ENCODE assay signal across 18 cellular contexts in the genomic region with DNA sequence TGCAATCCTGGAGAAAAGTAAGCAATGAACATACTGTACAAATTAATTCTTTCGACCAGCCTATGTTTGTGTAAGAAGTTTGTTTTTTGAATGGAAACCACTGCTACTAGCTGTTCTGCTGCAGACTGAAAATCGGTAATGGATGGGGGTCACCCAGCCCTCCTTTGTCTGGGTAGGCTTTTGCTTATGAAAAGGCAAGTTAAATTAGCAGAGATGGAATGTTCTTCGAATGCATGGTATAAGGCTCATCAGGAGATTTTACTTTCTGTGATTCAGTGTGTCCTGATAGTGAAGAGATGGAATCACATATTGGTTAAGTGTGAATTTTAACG. TPM values are rescaled to one million over a fixed set of nuclear protein-coding genes. Genes with fewer than 3 reads are reported as not detected.
DNase-seq lines count a peak whose midpoint lies in the region; ATAC-seq, FAIRE-seq and TF ChIP-seq lines count a peak whose summit lies in the region.
"Had no signal": no experiment of that assay in that cellular context is flagged by ENCODE, and none has a peak within 500 bp of the region (broad histone marks: within the 10 kb centered on the region; RNA-seq: fewer than 3 reads in every experiment).

No MANE protein-coding gene starts in this region.

- H3K4me3 ChIP-seq in AG09309 (ENCODE audit: control insufficient read depth, low read depth, low read length) (peak overlapping the region; percentile 59), MG63 (peak overlapping the region; percentile 45), H1 (ENCODE audit: extremely low read depth in 1 of 4, insufficient read depth in 2 of 4, low read depth in 3 of 4, low read length in 4 of 4) (peak overlapping the region in 1 of 4 experiments; percentile 37; a peak in 1 of 8 replicates), gastroesophageal sphincter (no peak overlapping the region)
- H3K4me3 ChIP-seq: BLaER1, K562, tibial nerve had no signal

- no peak overlapping the region for H3K56ac ChIP-seq in H1 (replicated peaks; ENCODE audit: insufficient read length, low read depth, low read length)

- H2AK5ac ChIP-seq in H1 (ENCODE audit: low read depth, low read length) = no peak overlapping the region

- H2BK120ac ChIP-seq in H1 (replicated peaks; ENCODE audit: low read depth, low read length) = no peak overlapping the region

- H3K14ac ChIP-seq in H1 (ENCODE audit: insufficient read length) = no peak overlapping the region

- H4K20me1 ChIP-seq in H1 (replicated peaks in 1 of 2; ENCODE audit: control insufficient read depth in 1 of 2, insufficient read depth in 2 of 2, low read length in 2 of 2) = no peaks in the 10 kb centered on the region
- H4K20me1 ChIP-seq: BLaER1 had no signal

- DNase-seq in AG09309 (ENCODE audit: low read depth) = no peak
- no peak for DNase-seq in MG63
- DNase-seq in H1 (ENCODE audit: low read depth in 1 of 2, low spot score in 2 of 2) = no peak
- DNase-seq in nephron progenitor cell = no peak
- DNase-seq in cerebellar cortex (ENCODE audit: low spot score) = no peak
- DNase-seq in HUDEP-2 (lab: John Stamatoyannopoulos, UW; ENCODE audit: unreplicated experiment in 76 of 76) = no peak
- DNase-seq in ureter (ENCODE audit: low spot score) = no peak
- DNase-seq: activated CD4-positive, alpha-beta T cell treated with anti-CD3 and anti-CD28 coated beads, Interleukin-2, amount 10 ng/mL, durations not matched to agents 7 days and 5 days; activated T-cell treated with anti-CD3 and anti-CD28 coated beads, Interleukin-2, amount 50 U/mL, for 4 hours; DMS79; kidney; RPMI8226 had no signal

- no peak for TF ChIP-seq EP300 in H1 (IDR thresholded peaks at IDR 0.05; ENCODE audit: borderline replicate concordance in 1 of 2, low read depth in 2 of 2, low read length in 2 of 2)
- no peak for TF ChIP-seq EP300 in gastroesophageal sphincter (IDR thresholded peaks at IDR 0.05)

- no peak for TF ChIP-seq RAD21 in H1 (IDR thresholded peaks at IDR 0.05 in 1 of 2, conservative IDR thresholded peaks at IDR 0.05 in 1 of 2; ENCODE audit: low read depth in 2 of 2, low read length in 2 of 2)

- ATAC-seq in gastroesophageal sphincter = no peak
- ATAC-seq: activated T-cell treated with anti-CD3 and anti-CD28 coated beads, Interleukin-2, amount 50 U/mL, for 4 hours; K562 had no signal

- peak overlapping the region; percentile 81; the same call in 1 of the 2 replicates for H2AFZ ChIP-seq in H1 (ENCODE audit: low read length)

- H4K8ac ChIP-seq in H1 (ENCODE audit: extremely low read depth, insufficient read depth, low read length) = no peak overlapping the region

- H4K91ac ChIP-seq in H1 (replicated peaks; ENCODE audit: insufficient read length, low read length) = no peak overlapping the region

- H3K79me2 ChIP-seq in H1 (ENCODE audit: control insufficient read depth in 1 of 2, insufficient read depth in 2 of 2, low read length in 2 of 2) = no peaks in the 10 kb centered on the region

- TF ChIP-seq CTCF in AG09309 (IDR thresholded peaks at IDR 0.05; ENCODE audit: control insufficient read depth, insufficient read depth, low read depth, low read length, missing control alignments) (no peak), H1 (IDR thresholded peaks at IDR 0.05; ENCODE audit: control extremely low read depth in 1 of 3, insufficient read depth in 1 of 3, low read depth in 1 of 3, low read length in 3 of 3) (no peak), nephron progenitor cell (IDR thresholded peaks at IDR 0.05) (no peak), gastroesophageal sphincter (IDR thresholded peaks at IDR 0.05) (no peak)

- H3K9me3 ChIP-seq in MG63 (no peaks in the 10 kb centered on the region), H1 (ENCODE audit: insufficient read depth in 2 of 2, low read depth in 1 of 2, low read length in 1 of 2) (no peaks in the 10 kb centered on the region), gastroesophageal sphincter (no peaks in the 10 kb centered on the region)
- H3K9me3 ChIP-seq: tibial nerve had no signal

- H2BK12ac ChIP-seq in H1 (ENCODE audit: low read depth, low read length) = no peak overlapping the region; the same call in 1 of the 2 replicates

- peaks cover 40% of the 10 kb centered on the region for H3K4me1 Mint-ChIP-seq in nephron progenitor cell

- H4K5ac ChIP-seq in H1 (ENCODE audit: insufficient read length, low read depth, low read length) = no peak overlapping the region

- no peak overlapping the region for H2BK5ac ChIP-seq in H1 (ENCODE audit: low read depth, low read length)

- no peak overlapping the region for H3K18ac ChIP-seq in H1 (ENCODE audit: extremely low read depth, low read length)

- FAIRE-seq in H1 (lab: Jason Lieb, UNC) = no peak
- FAIRE-seq: K562, kidney had no signal

- H3K27me3 Mint-ChIP-seq in nephron progenitor cell (ENCODE audit: low read depth, poor library complexity) = no peaks in the 10 kb centered on the region

- POLR2A ChIA-PET in H1 (lab: Charles Lee; ENCODE audit: partially characterized antibody) = interaction anchor here (1.0 to 1.5 kb wide), 5 partner anchors 7 to 93 kb away, joined by 3 to 4 read pairs (median 3); partner anchors contain the start of genes EEF1B2 and NDUFS1

- no peaks in the 10 kb centered on the region for H3K23me2 ChIP-seq in H1 (ENCODE audit: low read depth, low read length)

- H3K36me3 Mint-ChIP-seq in nephron progenitor cell (ENCODE audit: low read depth) = peaks cover 9% of the 10 kb centered on the region

- H3K27ac Mint-ChIP-seq in nephron progenitor cell = peak overlapping the region; percentile 52
- H3K27ac Mint-ChIP-seq: activated CD4-positive, alpha-beta T cell treated with anti-CD3 and anti-CD28 coated beads, Interleukin-2, amount 10 ng/mL, durations not matched to agents 7 days and 5 days; dendritic cell treated with granulocyte-macrophage colony-stimulating factor and Interleukin-4, amounts not matched to agents 40 ng/mL and 50 ng/mL, for 4 days had no signal

- 0 out of 2 replicates have a peak overlapping the region, but pooled peaks have one; percentile 65 for H2BK15ac ChIP-seq in H1 (ENCODE audit: low read length)

- peak overlapping the region; percentile 32 to 63 for H3K4me2 ChIP-seq in H1 (ENCODE audit: insufficient read depth in 1 of 2, low read depth in 2 of 2, low read length in 2 of 2)
- H3K4me2 ChIP-seq: BLaER1 had no signal

- whole genome bisulfite sequencing in H1 (ENCODE audit: extremely low coverage in 1 of 2, insufficient coverage in 1 of 2, insufficient read length in 1 of 2, insufficient replicate concordance in 2 of 2, low coverage in 1 of 2, low lambda C conversion rate in 2 of 2, missing lambda C conversion rate in 1 of 2), 2 experiments = 34% methylated on average over 4 of the region's 4 CpGs; no CpG with 5 or more reads in 1 of the 2 experiments
- WGBS in gastroesophageal sphincter (ENCODE audit: low coverage in 1 of 2), 2 donors = 14 to 21% methylated on average over 4 of the region's 4 CpGs

- H3K9me3 Mint-ChIP-seq in nephron progenitor cell = peaks cover 9% of the 10 kb centered on the region
- H3K9me3 Mint-ChIP-seq: activated CD4-positive, alpha-beta T cell treated with anti-CD3 and anti-CD28 coated beads, Interleukin-2, amount 10 ng/mL, durations not matched to agents 7 days and 5 days; activated T-cell treated with anti-CD3 and anti-CD28 coated beads, Interleukin-2, amount 50 U/mL, for 4 hours; dendritic cell treated with granulocyte-macrophage colony-stimulating factor and Interleukin-4, amounts not matched to agents 40 ng/mL and 50 ng/mL, for 4 days had no signal

- no peak overlapping the region for H3K9ac ChIP-seq in H1 (replicated peaks in 1 of 4; ENCODE audit: extremely low read depth in 1 of 4, low read depth in 3 of 4, low read length in 3 of 4)
- H3K9ac ChIP-seq: BLaER1 had no signal

- H2BK20ac ChIP-seq in H1 (ENCODE audit: low read length) = no peak overlapping the region

- CTCF ChIA-PET in H1 (lab: Charles Lee; ENCODE audit: partially characterized antibody) = interaction anchor here (1.3 to 1.5 kb wide), 2 partner anchors 8 to 26 kb away, joined by 3 to 7 read pairs; no protein-coding TSS in a partner anchor

- peak overlapping the region; percentile 34 for H3K4me3 Mint-ChIP-seq in nephron progenitor cell
- H3K4me3 Mint-ChIP-seq: activated CD4-positive, alpha-beta T cell treated with anti-CD3 and anti-CD28 coated beads, Interleukin-2, amount 10 ng/mL, durations not matched to agents 7 days and 5 days; activated T-cell treated with anti-CD3 and anti-CD28 coated beads, Interleukin-2, amount 50 U/mL, for 4 hours; dendritic cell treated with granulocyte-macrophage colony-stimulating factor and Interleukin-4, amounts not matched to agents 40 ng/mL and 50 ng/mL, for 4 days had no signal

- H3K27ac ChIP-seq in H1 (ENCODE audit: low read depth, low read length) = no peak overlapping the region
- H3K27ac ChIP-seq in gastroesophageal sphincter = no peak overlapping the region
- H3K27ac ChIP-seq: BLaER1, foreskin keratinocyte, tibial nerve had no signal

- H3K79me1 ChIP-seq in H1 (ENCODE audit: low read depth, low read length) = no peaks in the 10 kb centered on the region

- H3K27me3 ChIP-seq in MG63 (no peaks in the 10 kb centered on the region), H1 (replicated peaks in 1 of 4; ENCODE audit: control insufficient read depth in 3 of 4, extremely low read depth in 1 of 4, insufficient read depth in 3 of 4, low read length in 3 of 4) (no peaks in the 10 kb centered on the region), gastroesophageal sphincter (peaks cover 23% of the 10 kb centered on the region)
- H3K27me3 ChIP-seq: BLaER1, foreskin keratinocyte, tibial nerve had no signal

- TF ChIP-seq POLR2A in H1 (IDR thresholded peaks at IDR 0.05; ENCODE audit: control extremely low read depth in 1 of 2, low read depth in 2 of 2, low read length in 2 of 2) (no peak), gastroesophageal sphincter (IDR thresholded peaks at IDR 0.05) (no peak)

- no peak overlapping the region for H3K23ac ChIP-seq in H1 (ENCODE audit: insufficient read length)

- peaks cover 2 to 20% (median 8%) of the 10 kb centered on the region in 4 experiments; a peak in 5 of 7 replicates for H3K4me1 ChIP-seq in H1 (replicated peaks in 1 of 4; ENCODE audit: control insufficient read depth in 3 of 4, insufficient read depth in 4 of 4, low read length in 3 of 4)
- peaks cover 0 to 12% (median 0%) of the 10 kb centered on the region in 3 donors for H3K4me1 ChIP-seq in gastroesophageal sphincter
- H3K4me1 ChIP-seq: tibial nerve had no signal

- H3K4ac ChIP-seq in H1 (replicated peaks; ENCODE audit: insufficient read length, low read depth, low read length) = no peak overlapping the region

- H3K36me3 ChIP-seq in MG63 (no peaks in the 10 kb centered on the region), H1 (ENCODE audit: control insufficient read depth in 2 of 4, insufficient read depth in 4 of 4, low read length in 3 of 4) (no peaks in the 10 kb centered on the region), gastroesophageal sphincter (no peaks in the 10 kb centered on the region)
- H3K36me3 ChIP-seq: BLaER1, tibial nerve had no signal

RNA-seq across cellular contexts. Expression of gene EEF1B2, which starts 53.8 kb away (rescaled TPM):
- total RNA-seq in MG63 (2014; rRNA removed; shearing (Covaris generic); ENCODE audit: low replicate concordance) = 425 and 693 TPM in 2 replicates
- 675 and 679 TPM in 2 replicates for total RNA-seq in H1 (2021; fragmentation: NEBNext Ultra II Directional; extraction: Animal tissue kit (Norgen Biotek cat#: 25700))
- polyA plus RNA-seq in H1 (2011; rRNA removed) = 381 and 504 TPM in 2 replicates
- 747 TPM for polyA plus RNA-seq in H1 (2011; cell fraction: cytosol; rRNA removed)
- polyA plus RNA-seq in H1 (2011; cell fraction: nucleus; rRNA removed) = 321 TPM
- polyA plus RNA-seq in H1 (2012, experiment 1 of 2) = 803 to 979 TPM (median 851 TPM) in 4 replicates
- 655 TPM for polyA plus RNA-seq in H1 (2012, experiment 2 of 2)
- 829 TPM for polyA plus RNA-seq in H1 (2013, experiment 1 of 2)
- 776 TPM for polyA plus RNA-seq in H1 (2013, experiment 2 of 2)
- polyA minus RNA-seq in H1 (2011; rRNA and poly(A)+ RNA removed) = 373 TPM in 2 replicates
- 289 TPM for polyA minus RNA-seq in H1 (2011; cell fraction: cytosol; rRNA and poly(A)+ RNA removed)
- polyA minus RNA-seq in H1 (2011; cell fraction: nucleus; rRNA and poly(A)+ RNA removed) = 448 TPM
- total RNA-seq in gastroesophageal sphincter (100 to 1,000 TPM; 162 to 367 (median 312) TPM), ureter (559 TPM)

RNA-seq across cellular contexts. Expression of gene NDUFS1, which starts 54.2 kb away (rescaled TPM):
- 110 and 146 TPM in 2 replicates for total RNA-seq in MG63 (2014; rRNA removed; shearing (Covaris generic); ENCODE audit: low replicate concordance)
- 95.9 and 97.0 TPM in 2 replicates for total RNA-seq in H1 (2021; fragmentation: NEBNext Ultra II Directional; extraction: Animal tissue kit (Norgen Biotek cat#: 25700))
- 28.2 and 42.1 TPM in 2 replicates for polyA plus RNA-seq in H1 (2011; rRNA removed)
- 73.2 TPM for polyA plus RNA-seq in H1 (2011; cell fraction: cytosol; rRNA removed)
- 32.3 TPM for polyA plus RNA-seq in H1 (2011; cell fraction: nucleus; rRNA removed)
- 57.7 to 82.4 TPM (median 70.6 TPM) in 4 replicates for polyA plus RNA-seq in H1 (2012, experiment 1 of 2)
- polyA plus RNA-seq in H1 (2012, experiment 2 of 2) = 7.3 TPM
- polyA plus RNA-seq in H1 (2013, experiment 1 of 2) = 31.2 TPM
- 29.8 TPM for polyA plus RNA-seq in H1 (2013, experiment 2 of 2)
- 130 and 185 TPM in 2 replicates for polyA minus RNA-seq in H1 (2011; rRNA and poly(A)+ RNA removed)
- polyA minus RNA-seq in H1 (2011; cell fraction: cytosol; rRNA and poly(A)+ RNA removed) = 45.9 TPM
- 54.9 TPM for polyA minus RNA-seq in H1 (2011; cell fraction: nucleus; rRNA and poly(A)+ RNA removed)
- total RNA-seq in gastroesophageal sphincter (100 to 1,000 TPM; 101 to 165 (median 123) TPM), ureter (94.4 TPM)

Comparison
In these comparisons a context has a peak if more than half of its experiments do, and no peak if none do; other contexts are left out.
1. H3K4me3 ChIP-seq: peak in AG09309 (single experiment) and MG63 (single experiment); none in gastroesophageal sphincter (0 of 2).